In genomic region chr10:18214692-18215563, GRCh38 we compare ENCODE assay signal across 8 cellular contexts.
DNase-seq lines count a peak whose midpoint lies in the region; ATAC-seq and TF ChIP-seq lines count a peak whose summit lies in the region.

No MANE protein-coding gene starts in this region.

- no peaks in the 10 kb centered on the region for H3K9me3 ChIP-seq in transverse colon

- ATAC-seq in left colon (peak; percentile 89), GM18511 (IDR thresholded peaks at IDR 0.05; ENCODE audit: unreplicated experiment) (no peak)
- ATAC-seq in activated CD8-positive, alpha-beta memory T cell treated with anti-CD3 and anti-CD28 coated beads, Interleukin-2, amount 10 ng/mL, durations not matched to agents 7 days and 5 days, result no peak

- no peaks in the 10 kb centered on the region for H3K27me3 ChIP-seq in transverse colon

- no peak overlapping the region for H3K27ac Mint-ChIP-seq in activated CD8-positive, alpha-beta memory T cell treated with anti-CD3 and anti-CD28 coated beads, Interleukin-2, amount 10 ng/mL, durations not matched to agents 7 days and 5 days

- in situ Hi-C loops in transverse colon (cut with MboI; ENCODE audit: low pct_ligation_motif_present in 1 of 4, low pct_unique_long_range_greater_than_20kb in 1 of 4, low sequenced_read_pairs in 3 of 4), result loop anchor here in 2 of 4 donors (10.0 kb wide), 2 partner anchors 300 to 310 kb away; no protein-coding TSS in a partner anchor

- TF ChIP-seq POLR2A in transverse colon (IDR thresholded peaks at IDR 0.05), result no peak

- WGBS in transverse colon (ENCODE audit: low coverage in 1 of 2), 2 donors, result 34 to 46% methylated on average over 5 to 10 of the region's 10 CpGs

- no peaks in the 10 kb centered on the region for H3K36me3 ChIP-seq in transverse colon

- H3K27ac ChIP-seq in transverse colon, result peak overlapping the region in 1 of 4 donors; percentile 19

- H3K27me3 Mint-ChIP-seq in activated CD8-positive, alpha-beta memory T cell treated with anti-CD3 and anti-CD28 coated beads, Interleukin-2, amount 10 ng/mL, durations not matched to agents 7 days and 5 days, result no peaks in the 10 kb centered on the region

- no peaks in the 10 kb centered on the region for H3K4me1 Mint-ChIP-seq in activated CD8-positive, alpha-beta memory T cell treated with anti-CD3 and anti-CD28 coated beads, Interleukin-2, amount 10 ng/mL, durations not matched to agents 7 days and 5 days

- no peak overlapping the region for H3K4me3 ChIP-seq in cardiac fibroblast (replicated peaks in 1 of 2; ENCODE audit: low read depth in 2 of 2, low read length in 2 of 2)
- H3K4me3 ChIP-seq in transverse colon, result no peak overlapping the region

- intact Hi-C loops in left colon (cut with DNase I, micrococcal nuclease) (loop anchor here in 1 of 2 donors (5.0 kb wide), 1 partner anchor 303 kb away; no protein-coding TSS in a partner anchor), transverse colon (cut with DNase I; ENCODE audit: low total_unique reads) (loop anchor here (5.0 to 10.0 kb wide), 3 partner anchors 310 to 1603 kb away; no protein-coding TSS in a partner anchor)

- peaks cover 0 to 11% (median 8%) of the 10 kb centered on the region in 4 donors for H3K4me1 ChIP-seq in transverse colon

- TF ChIP-seq CTCF in GM20000 (IDR thresholded peaks at IDR 0.05; ENCODE audit: extremely low read depth, missing control alignments), result peak; percentile 66
- peak; percentile 84 for TF ChIP-seq CTCF in cardiac fibroblast (IDR thresholded peaks at IDR 0.05; ENCODE audit: low read depth, low read length)
- TF ChIP-seq CTCF in transverse colon (IDR thresholded peaks at IDR 0.05), result peak; percentile 74 to 85 (median 77)

- no peaks in the 10 kb centered on the region for H3K9me3 Mint-ChIP-seq in activated CD8-positive, alpha-beta memory T cell treated with anti-CD3 and anti-CD28 coated beads, Interleukin-2, amount 10 ng/mL, durations not matched to agents 7 days and 5 days (ENCODE audit: low read depth)

- CTCF ChIA-PET in activated CD8-positive, alpha-beta memory T cell treated with anti-CD3 and anti-CD28 coated beads, Interleukin-2, amount 10 ng/mL, durations not matched to agents 7 days and 5 days (lab: Charles Lee), result no interaction called here

- H3K36me3 Mint-ChIP-seq in activated CD8-positive, alpha-beta memory T cell treated with anti-CD3 and anti-CD28 coated beads, Interleukin-2, amount 10 ng/mL, durations not matched to agents 7 days and 5 days, result no peaks in the 10 kb centered on the region

- H3K4me3 Mint-ChIP-seq in activated CD8-positive, alpha-beta memory T cell treated with anti-CD3 and anti-CD28 coated beads, Interleukin-2, amount 10 ng/mL, durations not matched to agents 7 days and 5 days, result no peak overlapping the region

- DNase-seq in D341Med (ENCODE audit: low spot score) (peak; percentile 60), GM20000 (ENCODE audit: low spot score) (peak; percentile 38), NCI-H748 treated with DMSO at 0.1 percent for 48 hours (lab: John Stamatoyannopoulos, UW) (peak; percentile 41), cardiac fibroblast (ENCODE audit: low read depth in 2 of 2) (peak; percentile 79), left colon (peak in 1 of 2 donors; percentile 57), transverse colon (peak; percentile 60)
- DNase-seq in activated CD8-positive, alpha-beta memory T cell treated with anti-CD3 and anti-CD28 coated beads, Interleukin-2, amount 10 ng/mL, durations not matched to agents 7 days and 5 days, result no peak

- TF ChIP-seq EP300 in transverse colon (IDR thresholded peaks at IDR 0.05; ENCODE audit: low read depth), result no peak
